8 cellular contexts compared by ENCODE assay signal in genomic region chr5:140220032-140220697, GRCh38.
A peak's percentile ranks its signal among the peaks of the same experiment; 100 is the strongest.
DNase-seq lines count a peak whose midpoint lies in the region; ATAC-seq and TF ChIP-seq lines count a peak whose summit lies in the region.

No MANE protein-coding gene starts in this region.

- H3K27ac ChIP-seq in 22Rv1: peak overlapping the region; percentile 56
- peak overlapping the region; percentile 52 for H3K27ac ChIP-seq in epithelial cell of prostate

- DNase-seq in epithelial cell of prostate (ENCODE audit: low read depth, low spot score) (no peak), NCI-H1092 (lab: John Stamatoyannopoulos, UW) (no peak), SIG-M5 treated with dmso at 0.1 percent for 504 hours (lab: John Stamatoyannopoulos, UW; ENCODE audit: unreplicated experiment) (no peak), globus pallidus (ENCODE audit: low spot score) (no peak)
- DNase-seq in activated CD4-positive, CD25-positive, alpha-beta regulatory T cell treated with anti-CD3 and anti-CD28 coated beads, Interleukin-2, amount 50 U/mL, for 72 hours: no peak

- ATAC-seq in GM18907 (IDR thresholded peaks at IDR 0.05; ENCODE audit: unreplicated experiment) (peak; percentile 73), HG03442 (IDR thresholded peaks at IDR 0.05; ENCODE audit: unreplicated experiment) (peak; percentile 61)

- TF ChIP-seq CTCF in 22Rv1 (IDR thresholded peaks at IDR 0.05): no peak
